In the genomic region with DNA sequence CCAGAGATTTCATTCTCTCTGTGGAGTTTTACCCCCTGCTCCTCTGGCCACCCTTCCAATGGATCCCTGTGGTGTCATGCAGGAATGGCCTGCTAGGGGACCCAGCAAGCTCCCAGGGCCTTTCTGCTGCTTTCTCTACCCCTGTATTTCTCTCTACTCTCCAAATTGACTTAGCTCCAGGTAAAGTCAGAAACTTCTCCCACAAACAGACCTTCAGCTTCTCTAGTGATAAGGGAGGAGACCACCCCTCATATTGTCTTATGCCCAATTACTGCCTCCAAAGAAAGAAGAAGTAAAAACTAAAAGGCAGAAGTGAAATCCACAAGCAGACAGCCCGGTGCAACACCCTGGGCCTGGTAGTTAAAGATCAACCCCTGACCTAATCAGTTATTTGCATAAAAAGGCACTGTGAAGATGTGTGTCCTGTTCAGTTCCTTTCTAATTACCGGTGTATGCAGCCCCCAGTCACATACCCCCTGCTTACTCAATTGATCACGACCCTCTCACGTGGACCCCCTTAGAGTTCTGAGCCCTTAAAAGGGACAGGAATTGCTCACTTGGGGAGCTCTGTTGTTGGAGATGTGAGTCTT, we compare ENCODE assay signal across 8 cellular contexts.
DNase-seq lines count a peak whose midpoint lies in the region; ATAC-seq and TF ChIP-seq lines count a peak whose summit lies in the region.
"Not testable (repeated sequence)": the region's sequence is repeated elsewhere in the genome, so short reads cannot be mapped to it uniquely, and the experiment has no call there.

No MANE protein-coding gene starts in this region.

- not testable (repeated sequence) for H3K4me2 ChIP-seq in neural progenitor cell

- not testable (repeated sequence) for H3F3A ChIP-seq in neural progenitor cell (ENCODE audit: low read depth)

- H3K4me3 ChIP-seq in GM12865 (ENCODE audit: low read depth, low read length), result peak overlapping the region; percentile 48
- not testable (repeated sequence) for H3K4me3 ChIP-seq in neural progenitor cell

- not testable (repeated sequence) for H3K9me3 ChIP-seq in neural progenitor cell (ENCODE audit: low read depth)

- not testable (repeated sequence) for H3K36me3 Mint-ChIP-seq in neural progenitor cell

- TF ChIP-seq CTCF in GM12865 (IDR thresholded peaks at IDR 0.05; ENCODE audit: insufficient read depth, low read depth, low read length, missing control alignments); neural progenitor cell (IDR thresholded peaks at IDR 0.05): not testable (repeated sequence)

- peak overlapping the region; percentile 44 for H3K27ac Mint-ChIP-seq in neural progenitor cell

- not testable (repeated sequence) for H3K27me3 Mint-ChIP-seq in neural progenitor cell (ENCODE audit: insufficient read depth, low read depth)

- H3K4me3 Mint-ChIP-seq in neural progenitor cell, result not testable (repeated sequence)

- H2AFZ ChIP-seq in neural progenitor cell (replicated peaks), result not testable (repeated sequence)

- ATAC-seq in GM18907 (IDR thresholded peaks at IDR 0.05; ENCODE audit: unreplicated experiment) (peak; percentile 82), GM21367 (IDR thresholded peaks at IDR 0.05; ENCODE audit: unreplicated experiment) (peak; percentile 64), HG02642 (IDR thresholded peaks at IDR 0.05; ENCODE audit: poor library complexity, unreplicated experiment) (peak; percentile 71), HG03103 (IDR thresholded peaks at IDR 0.05; ENCODE audit: low read depth, unreplicated experiment) (peak; percentile 55), HG03571 (IDR thresholded peaks at IDR 0.05; ENCODE audit: unreplicated experiment) (peak; percentile 81)

- H4K20me1 ChIP-seq in neural progenitor cell (ENCODE audit: low read depth), result not testable (repeated sequence)

- not testable (repeated sequence) for H3K27ac ChIP-seq in neural progenitor cell

- not testable (repeated sequence) for H3K9ac ChIP-seq in neural progenitor cell

- not testable (repeated sequence) for H3K36me3 ChIP-seq in neural progenitor cell

- not testable (repeated sequence) for H3K9me3 Mint-ChIP-seq in neural progenitor cell

- DNase-seq in GM12865 (ENCODE audit: low read depth) (peak; percentile 68), SKM-1 treated with dmso at 0.1 percent for 144 hours (lab: John Stamatoyannopoulos, UW; ENCODE audit: unreplicated experiment) (peak; percentile 2)
- not testable (repeated sequence) for DNase-seq in neural progenitor cell (ENCODE audit: low spot score)

- H3K27me3 ChIP-seq in neural progenitor cell, result not testable (repeated sequence)

- H3K4me1 ChIP-seq in neural progenitor cell, result not testable (repeated sequence)

- H3K4me1 Mint-ChIP-seq in neural progenitor cell, result not testable (repeated sequence)

- H3K79me2 ChIP-seq in neural progenitor cell (ENCODE audit: low read depth), result not testable (repeated sequence)
